19 cellular contexts compared by ENCODE assay signal in the genomic region with DNA sequence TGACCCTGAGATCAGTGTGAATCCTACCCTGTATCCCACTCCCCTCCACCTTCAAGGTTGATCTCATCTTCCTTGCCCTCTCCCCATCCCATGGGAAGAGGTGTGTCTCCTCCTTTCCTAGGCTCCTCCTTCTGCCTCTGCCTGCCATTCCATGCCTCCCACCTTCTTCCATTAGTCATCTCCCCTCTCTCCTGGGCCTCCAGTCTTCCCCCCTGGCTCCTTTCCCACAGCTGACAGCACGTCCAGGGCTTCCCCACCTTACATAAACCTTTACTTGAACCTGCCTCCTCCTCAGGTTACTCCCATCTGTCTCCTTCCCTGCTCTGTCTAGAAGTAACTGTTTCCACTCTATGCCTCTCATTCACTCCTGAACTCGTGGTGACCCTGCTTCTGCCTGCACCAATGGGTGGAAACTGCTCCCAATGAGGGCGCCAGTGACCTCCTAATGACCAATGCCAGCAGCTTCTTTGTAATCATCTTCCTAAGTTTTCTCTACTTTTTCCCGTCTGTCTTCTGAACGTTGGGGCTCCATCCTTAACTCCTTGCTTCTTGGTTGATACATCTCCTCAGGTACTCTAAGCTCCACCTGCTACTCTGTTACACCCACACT.
DNase-seq lines count a peak whose midpoint lies in the region; TF ChIP-seq lines count a peak whose summit lies in the region.
"Had no signal": no experiment of that assay in that cellular context is flagged by ENCODE, and none has a peak within 500 bp of the region (broad histone marks: within the 10 kb centered on the region; RNA-seq: fewer than 3 reads in every experiment).

No MANE protein-coding gene starts in this region.

- no peak overlapping the region for H3K4me3 Mint-ChIP-seq in MCF 10A (ENCODE audit: unreplicated experiment)
- peak overlapping the region; percentile 44 for H3K4me3 Mint-ChIP-seq in type B pancreatic cell
- H3K4me3 Mint-ChIP-seq: activated T-cell treated with anti-CD3 and anti-CD28 coated beads, Interleukin-2, amount 50 U/mL, for 4 hours; CD8-positive, alpha-beta T cell had no signal

- TF ChIP-seq CTCF in MCF 10A (IDR thresholded peaks at IDR 0.05; ENCODE audit: unreplicated experiment) (no peak), breast epithelium (IDR thresholded peaks at IDR 0.05) (no peak), kidney epithelial cell (IDR thresholded peaks at IDR 0.05; ENCODE audit: insufficient read depth, low read length, poor library complexity, severe bottlenecking) (no peak), type B pancreatic cell (conservative IDR thresholded peaks at IDR 0.05) (no peak)

- H3K27me3 ChIP-seq in breast epithelium, result no peaks in the 10 kb centered on the region
- no peaks in the 10 kb centered on the region for H3K27me3 ChIP-seq in kidney epithelial cell (ENCODE audit: control insufficient read depth, insufficient read depth, low read length)
- no peaks in the 10 kb centered on the region for H3K27me3 ChIP-seq in MG63
- H3K27me3 ChIP-seq: adrenal gland had no signal

- TF ChIP-seq POLR2A in breast epithelium (IDR thresholded peaks at IDR 0.05), result no peak

- no TSS peak for BruUV-seq in MCF 10A (replicated peaks; lab: Mats Ljungman, UMichigan)

- peaks cover 6% of the 10 kb centered on the region for H3K36me3 Mint-ChIP-seq in MCF 10A (ENCODE audit: insufficient read depth, unreplicated experiment)
- H3K36me3 Mint-ChIP-seq in type B pancreatic cell, result peaks cover 11% of the 10 kb centered on the region
- H3K36me3 Mint-ChIP-seq: CD8-positive, alpha-beta T cell had no signal

- H3K27me3 Mint-ChIP-seq in MCF 10A (ENCODE audit: insufficient read depth, unreplicated experiment) (no peaks in the 10 kb centered on the region), type B pancreatic cell (no peaks in the 10 kb centered on the region)

- no peaks in the 10 kb centered on the region for H3K9me3 Mint-ChIP-seq in MCF 10A (ENCODE audit: unreplicated experiment)
- H3K9me3 Mint-ChIP-seq in type B pancreatic cell, result no peaks in the 10 kb centered on the region
- H3K9me3 Mint-ChIP-seq: activated T-cell treated with anti-CD3 and anti-CD28 coated beads, Interleukin-2, amount 50 U/mL, for 4 hours; CD8-positive, alpha-beta T cell had no signal

- H3K4me1 ChIP-seq in breast epithelium, result no peaks in the 10 kb centered on the region
- H3K4me1 ChIP-seq: A549, adrenal gland had no signal

- H3K27ac Mint-ChIP-seq in MCF 10A (ENCODE audit: low read depth, unreplicated experiment) (peak overlapping the region; percentile 1), type B pancreatic cell (peak overlapping the region; percentile 5)
- H3K27ac Mint-ChIP-seq: CD8-positive, alpha-beta T cell had no signal

- peak overlapping the region in 1 of 2 donors; percentile 86 for H3K27ac ChIP-seq in breast epithelium
- H3K27ac ChIP-seq: A549, adrenal gland, neutrophil had no signal

- peak; percentile 92 for DNase-seq in MCF 10A (ENCODE audit: unreplicated experiment)
- no peak for DNase-seq in breast epithelium (ENCODE audit: low spot score in 2 of 2)
- DNase-seq in amniotic epithelial cell (ENCODE audit: low read depth), result peak; percentile 26
- peak; percentile 23 for DNase-seq in kidney epithelial cell (ENCODE audit: low read depth)
- DNase-seq in type B pancreatic cell (ENCODE audit: extremely low spot score, unreplicated experiment), result no peak
- DNase-seq in A172 (ENCODE audit: low spot score), result no peak
- DNase-seq in CD1c-positive myeloid dendritic cell (ENCODE audit: extremely low spot score), result no peak
- no peak for DNase-seq in MG63
- DNase-seq: activated CD4-positive, alpha-beta T cell treated with anti-CD3 and anti-CD28 coated beads, Interleukin-2, amount 50 U/mL, for 1 hour; activated T-cell treated with anti-CD3 and anti-CD28 coated beads, Interleukin-2, amount 50 U/mL, for 4 hours; adrenal gland; CD8-positive, alpha-beta T cell; NCI-H526 treated with DMSO at 0.1 percent for 48 hours; RPMI8226; small intestine; stimulated activated naive CD4-positive, alpha-beta T cell treated with Interleukin-2 at 50 U/mL for 16 hours had no signal

- no peaks in the 10 kb centered on the region for H3K9me3 ChIP-seq in breast epithelium
- no peaks in the 10 kb centered on the region for H3K9me3 ChIP-seq in MG63
- H3K9me3 ChIP-seq: A549, adrenal gland, neutrophil had no signal

- no peaks in the 10 kb centered on the region for H3K36me3 ChIP-seq in breast epithelium
- H3K36me3 ChIP-seq in kidney epithelial cell (ENCODE audit: control insufficient read depth, insufficient read depth, low read length), result no peaks in the 10 kb centered on the region
- no peaks in the 10 kb centered on the region for H3K36me3 ChIP-seq in MG63
- H3K36me3 ChIP-seq: adrenal gland, neutrophil had no signal

- intact Hi-C loops in MCF 10A (cut with micrococcal nuclease), result no loop called here
- intact Hi-C loops in breast epithelium (cut with DNase I; ENCODE audit: low total_unique reads), result no loop called here

- H3K4me3 ChIP-seq in breast epithelium (no peak overlapping the region), kidney epithelial cell (ENCODE audit: low read depth, low read length) (no peak overlapping the region), MG63 (no peak overlapping the region)
- H3K4me3 ChIP-seq: A549, adrenal gland, lung had no signal

- CTCF ChIA-PET in MCF 10A (lab: Yijun Ruan, JAX), result interaction anchor here (0.5 to 0.6 kb wide), 3 partner anchors 16 to 437 kb away, joined by 3 to 4 read pairs (median 3); no protein-coding TSS in a partner anchor

- H3K4me1 Mint-ChIP-seq in MCF 10A (ENCODE audit: insufficient read depth, unreplicated experiment) (peaks cover 14% of the 10 kb centered on the region), type B pancreatic cell (ENCODE audit: unreplicated experiment) (peaks cover 38% of the 10 kb centered on the region)

- POLR2A ChIA-PET in MCF 10A (lab: Yijun Ruan, JAX), result no interaction called here

Comparison
In these comparisons a context has a peak if more than half of its experiments do, and no peak if none do; other contexts are left out.
1. DNase-seq: peak in MCF 10A (single experiment), amniotic epithelial cell (single experiment) and kidney epithelial cell (single experiment); none in breast epithelium (0 of 2), type B pancreatic cell (single experiment), A172 (single experiment), CD1c-positive myeloid dendritic cell (single experiment) and MG63 (single experiment).